Comparison of ENCODE assay signal across 20 cellular contexts in genomic region chr18:21000667-21001066, GRCh38.
DNase-seq lines count a peak whose midpoint lies in the region; ATAC-seq and TF ChIP-seq lines count a peak whose summit lies in the region.
"Had no signal": no experiment of that assay in that cellular context is flagged by ENCODE, and none has a peak within 500 bp of the region (broad histone marks: within the 10 kb centered on the region; RNA-seq: fewer than 3 reads in every experiment).

No MANE protein-coding gene starts in this region.

- H4K20me1 ChIP-seq in neural progenitor cell (ENCODE audit: low read depth), result no peaks in the 10 kb centered on the region

- intact Hi-C loops in activated T-helper 2 cell treated with anti-CD3 and anti-CD28 coated beads, Interferon-gamma antibody, Interleukin-2, Interleukin-4, amounts not matched to agents 10 μg/mL and 5 μg/mL and 100 μg/mL, durations not matched to agents 14 hours and 24 hours and 36 hours (cut with micrococcal nuclease), result no loop called here

- in situ Hi-C loops in ACHN (cut with HindIII; ENCODE audit: low pct_ligation_motif_present, low pct_unique_long_range_greater_than_20kb, low sequenced_read_pairs), result no loop called here

- peaks cover 13% of the 10 kb centered on the region for H3K4me1 Mint-ChIP-seq in activated T-helper 2 cell treated with anti-CD3 and anti-CD28 coated beads, Interferon-gamma antibody, Interleukin-2, Interleukin-4, amounts not matched to agents 10 μg/mL and 5 μg/mL and 100 μg/mL, durations not matched to agents 14 hours and 24 hours and 36 hours (ENCODE audit: low read depth)
- H3K4me1 Mint-ChIP-seq in neural progenitor cell, result peaks cover 7% of the 10 kb centered on the region

- H3K9me3 Mint-ChIP-seq in activated T-helper 2 cell treated with anti-CD3 and anti-CD28 coated beads, Interferon-gamma antibody, Interleukin-2, Interleukin-4, amounts not matched to agents 10 μg/mL and 5 μg/mL and 100 μg/mL, durations not matched to agents 14 hours and 24 hours and 36 hours, result no peaks in the 10 kb centered on the region
- H3K9me3 Mint-ChIP-seq in neural progenitor cell, result no peaks in the 10 kb centered on the region

- DNase-seq in ACHN (peak; percentile 2), HFF-Myc (ENCODE audit: extremely low read depth, low read depth) (peak; percentile 20), fibroblast of pulmonary artery (ENCODE audit: low read depth) (peak; percentile 30), HuH-7 (ENCODE audit: low spot score) (no peak), T1000 (lab: John Stamatoyannopoulos, UW) (no peak), neural progenitor cell (ENCODE audit: low spot score) (no peak)
- no peak for DNase-seq in activated T-helper 2 cell treated with anti-CD3 and anti-CD28 coated beads, Interferon-gamma antibody, Interleukin-2, Interleukin-4, amounts not matched to agents 10 μg/mL and 5 μg/mL and 100 μg/mL, durations not matched to agents 14 hours and 24 hours and 36 hours (ENCODE audit: low spot score)
- DNase-seq: activated CD4-positive, alpha-beta T cell treated with anti-CD3 and anti-CD28 coated beads, Interleukin-2, amount 50 U/mL, for 1 hour; activated CD8-positive, alpha-beta memory T cell treated with anti-CD3 and anti-CD28 coated beads, Interleukin-2, amount 50 U/mL, for 48 hours; activated naive CD4-positive, alpha-beta T cell; cortex of kidney; DND-41; glutamatergic neuron; NCI-H2227 treated with DMSO at 0.1 percent for 48 hours; nucleus accumbens; stimulated activated CD4-positive, alpha-beta T cell treated with anti-CD3 and anti-CD28 coated beads, Interleukin-2, amount 100 ng/mL, for 24 hours; stomach; upper lobe of left lung had no signal

- no peak overlapping the region for H2AFZ ChIP-seq in neural progenitor cell (replicated peaks)

- H3K79me2 ChIP-seq in neural progenitor cell (ENCODE audit: low read depth), result peaks cover 10% of the 10 kb centered on the region

- H3K27me3 Mint-ChIP-seq in activated T-helper 2 cell treated with anti-CD3 and anti-CD28 coated beads, Interferon-gamma antibody, Interleukin-2, Interleukin-4, amounts not matched to agents 10 μg/mL and 5 μg/mL and 100 μg/mL, durations not matched to agents 14 hours and 24 hours and 36 hours (ENCODE audit: low read depth), result no peaks in the 10 kb centered on the region
- H3K27me3 Mint-ChIP-seq in neural progenitor cell (ENCODE audit: insufficient read depth, low read depth), result no peaks in the 10 kb centered on the region

- no peaks in the 10 kb centered on the region for H3K9me3 ChIP-seq in neural progenitor cell (ENCODE audit: low read depth)
- H3K9me3 ChIP-seq: HAP-1, stomach, upper lobe of left lung had no signal

- peak overlapping the region; percentile 7 for H3K27ac Mint-ChIP-seq in activated T-helper 2 cell treated with anti-CD3 and anti-CD28 coated beads, Interferon-gamma antibody, Interleukin-2, Interleukin-4, amounts not matched to agents 10 μg/mL and 5 μg/mL and 100 μg/mL, durations not matched to agents 14 hours and 24 hours and 36 hours
- no peak overlapping the region for H3K27ac Mint-ChIP-seq in neural progenitor cell

- H3K36me3 ChIP-seq in neural progenitor cell, result no peaks in the 10 kb centered on the region
- H3K36me3 ChIP-seq: HAP-1 had no signal

- no peak overlapping the region for H3K27ac ChIP-seq in neural progenitor cell
- H3K27ac ChIP-seq: stomach, upper lobe of left lung had no signal

- H3K36me3 Mint-ChIP-seq in activated T-helper 2 cell treated with anti-CD3 and anti-CD28 coated beads, Interferon-gamma antibody, Interleukin-2, Interleukin-4, amounts not matched to agents 10 μg/mL and 5 μg/mL and 100 μg/mL, durations not matched to agents 14 hours and 24 hours and 36 hours (ENCODE audit: low read depth), result peaks cover 64% of the 10 kb centered on the region
- H3K36me3 Mint-ChIP-seq in neural progenitor cell, result peaks cover 28% of the 10 kb centered on the region

- no peaks in the 10 kb centered on the region for H3K27me3 ChIP-seq in neural progenitor cell
- H3K27me3 ChIP-seq: stomach, upper lobe of left lung had no signal

- TF ChIP-seq CTCF in HFF-Myc (IDR thresholded peaks at IDR 0.05; ENCODE audit: low read depth, low read length, missing control alignments) (no peak), fibroblast of pulmonary artery (IDR thresholded peaks at IDR 0.05; ENCODE audit: low read length, missing control alignments) (no peak), neural progenitor cell (IDR thresholded peaks at IDR 0.05) (no peak)

- no peaks in the 10 kb centered on the region for H3K4me1 ChIP-seq in neural progenitor cell

- no peak overlapping the region for H3K4me2 ChIP-seq in neural progenitor cell

- no peak for ATAC-seq in SK-N-SH treated with all-trans-retinoic acid at 6 μM for 48 hours

- H3K4me3 ChIP-seq in HFF-Myc (replicated peaks; ENCODE audit: low read depth, low read length) (no peak overlapping the region), fibroblast of pulmonary artery (replicated peaks; ENCODE audit: low read depth, low read length) (no peak overlapping the region), neural progenitor cell (no peak overlapping the region)
- H3K4me3 ChIP-seq: HAP-1, stomach, upper lobe of left lung had no signal

- H3K4me3 Mint-ChIP-seq in activated T-helper 2 cell treated with anti-CD3 and anti-CD28 coated beads, Interferon-gamma antibody, Interleukin-2, Interleukin-4, amounts not matched to agents 10 μg/mL and 5 μg/mL and 100 μg/mL, durations not matched to agents 14 hours and 24 hours and 36 hours (ENCODE audit: low read depth), result no peak overlapping the region
- no peak overlapping the region for H3K4me3 Mint-ChIP-seq in neural progenitor cell

- H3F3A ChIP-seq in neural progenitor cell (ENCODE audit: low read depth), result no peaks in the 10 kb centered on the region

- no peak overlapping the region for H3K9ac ChIP-seq in neural progenitor cell

TF ChIP-seq in SK-N-SH treated with all-trans-retinoic acid at 6 μM for 48 hours, 23 proteins besides CTCF, POLR2A, EP300 and RAD21:
- no peak for TF ChIP-seq ESRRG (CRISPR knock-in tag; IDR thresholded peaks at IDR 0.05)

Comparison
In these comparisons a context has a peak if more than half of its experiments do, and no peak if none do; other contexts are left out.
1. DNase-seq: peak in ACHN (single experiment), HFF-Myc (single experiment) and fibroblast of pulmonary artery (single experiment); none in activated T-helper 2 cell treated with anti-CD3 and anti-CD28 coated beads, Interferon-gamma antibody, Interleukin-2, Interleukin-4, amounts not matched to agents 10 μg/mL and 5 μg/mL and 100 μg/mL, durations not matched to agents 14 hours and 24 hours and 36 hours (single experiment), HuH-7 (single experiment), T1000 (single experiment) and neural progenitor cell (single experiment).